Comparison of ENCODE assay signal across 8 cellular contexts in the genomic region with DNA sequence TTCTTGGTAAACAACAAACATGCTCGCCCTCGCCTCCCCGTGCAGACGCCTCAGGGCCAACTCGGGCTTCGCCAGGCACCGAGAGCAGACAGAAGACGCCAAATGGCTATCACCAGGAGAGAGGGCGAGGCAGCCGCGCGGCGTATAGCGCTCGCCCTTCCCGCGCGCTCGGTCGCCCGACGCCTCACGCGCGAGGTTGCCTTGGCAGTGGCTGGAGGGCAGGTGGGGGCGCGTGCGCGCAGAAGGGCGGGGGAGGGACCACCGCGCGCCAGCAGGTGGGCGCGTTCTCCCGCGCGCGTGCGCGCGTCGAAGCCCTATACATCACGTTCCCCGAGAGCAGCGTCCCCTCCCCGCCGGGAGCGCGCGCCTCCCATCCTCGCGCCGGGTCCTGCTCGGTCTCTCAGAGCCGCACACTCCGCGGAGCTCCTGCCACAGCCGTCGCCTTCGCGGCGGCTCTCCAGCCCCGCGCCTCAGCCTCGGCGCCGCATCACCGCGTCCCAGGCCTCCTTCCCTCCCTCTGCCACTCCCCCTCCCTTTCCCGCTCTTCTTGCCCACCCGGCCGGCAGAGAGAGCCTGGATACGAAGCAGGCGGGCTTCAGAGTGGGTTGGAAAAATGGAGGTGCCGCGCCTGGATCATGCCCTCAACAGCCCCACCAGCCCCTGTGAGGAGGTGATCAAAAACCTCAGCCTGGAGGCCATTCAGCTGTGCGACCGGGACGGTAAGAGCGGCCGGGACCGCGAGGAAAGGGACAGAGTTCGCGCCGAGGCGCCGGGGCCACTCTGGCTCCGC. TPM values are rescaled to one million over a fixed set of nuclear protein-coding genes. Genes with fewer than 3 reads are reported as not detected.
A peak's percentile ranks its signal among the peaks of the same experiment; 100 is the strongest.
DNase-seq lines count a peak whose midpoint lies in the region; ATAC-seq, FAIRE-seq and TF ChIP-seq lines count a peak whose summit lies in the region.

A gene (plus strand): TSS at position 403 of the 790 bp plus-strand sequence. CDS start 211 bp downstream, at position 614.

- intact Hi-C loops in CD4-positive, alpha-beta T cell (cut with DNase I, micrococcal nuclease) = no loop called here

- no peak within 1 kb of the TSS for H3K27ac ChIP-seq in esophagus (ENCODE audit: low read depth in 2 of 2, low read length in 1 of 2)
- no peak within 1 kb of the TSS for H3K27ac ChIP-seq in CD4-positive, alpha-beta T cell (ENCODE audit: low read depth, low read length)

- no peak for TF ChIP-seq CTCF in GM10248 (IDR thresholded peaks at IDR 0.05; ENCODE audit: control extremely low read depth, extremely low read depth, low read depth, missing control alignments)
- TF ChIP-seq CTCF in neural crest cell (conservative IDR thresholded peaks at IDR 0.05) = no peak
- no peak for TF ChIP-seq CTCF in CD4-positive, alpha-beta T cell (IDR thresholded peaks at IDR 0.05)

- no peak for FAIRE-seq in GM19239 (lab: Jason Lieb, UNC)

- POLR2A ChIA-PET in GM10248 (lab: Yijun Ruan, JAX) = no interaction called here
- POLR2A ChIA-PET in CD4-positive, alpha-beta T cell (lab: Charles Lee) = no interaction called here

- H3K4me3 ChIP-seq in esophagus (ENCODE audit: low read depth in 1 of 2, low read length in 2 of 2) = peak within 1 kb of the TSS; percentile 29 to 39

- no peaks in the 10 kb centered on the region for H3K36me3 ChIP-seq in esophagus (ENCODE audit: control insufficient read depth in 2 of 2, insufficient read depth in 2 of 2, low read length in 1 of 2)

- H3K4me1 ChIP-seq in esophagus (ENCODE audit: control insufficient read depth in 2 of 2, insufficient read depth in 2 of 2, low read length in 1 of 2) = peaks cover 4 to 6% of the 10 kb centered on the region in 2 donors

- H3K4me3 Mint-ChIP-seq in neural crest cell (peak within 1 kb of the TSS; percentile 97), T-helper 17 cell (no peak within 1 kb of the TSS)
- no peak within 1 kb of the TSS for H3K4me3 Mint-ChIP-seq in CD4-positive, alpha-beta T cell

- H3K9me3 Mint-ChIP-seq in neural crest cell = peaks cover 2% of the 10 kb centered on the region
- H3K9me3 Mint-ChIP-seq in CD4-positive, alpha-beta T cell = no peaks in the 10 kb centered on the region

- ATAC-seq in T-helper 17 cell (no peak), GM21515 (IDR thresholded peaks at IDR 0.05; ENCODE audit: unreplicated experiment) (no peak)
- ATAC-seq in CD4-positive, alpha-beta T cell (ENCODE audit: poor library complexity) = no peak

- peak; percentile 21 for DNase-seq in GM10248 (ENCODE audit: extremely low spot score)
- peak; percentile 18 for DNase-seq in NCI-H345 treated with DMSO at 0.1 percent for 48 hours (lab: John Stamatoyannopoulos, UW; ENCODE audit: unreplicated experiment)
- peak; percentile 43 for DNase-seq in neural crest cell (ENCODE audit: low read depth, low spot score)
- DNase-seq in T-helper 17 cell = no peak
- DNase-seq in CD4-positive, alpha-beta T cell = no peak
- no peak for DNase-seq in GM19239 (ENCODE audit: insufficient read length, low spot score)

- H3K27ac Mint-ChIP-seq in neural crest cell (ENCODE audit: unreplicated experiment) (peak within 1 kb of the TSS; percentile 98), T-helper 17 cell (no peak within 1 kb of the TSS)
- H3K27ac Mint-ChIP-seq in CD4-positive, alpha-beta T cell = no peak within 1 kb of the TSS

- peaks cover 39% of the 10 kb centered on the region for H3K4me1 Mint-ChIP-seq in neural crest cell
- H3K4me1 Mint-ChIP-seq in T-helper 17 cell = no peaks in the 10 kb centered on the region
- no peaks in the 10 kb centered on the region for H3K4me1 Mint-ChIP-seq in CD4-positive, alpha-beta T cell (ENCODE audit: low read depth)

- CTCF ChIA-PET in GM10248 (lab: Yijun Ruan, JAX) = interaction anchor here (1.1 to 1.5 kb wide), 3 partner anchors 9 to 223 kb away, joined by 4 to 7 read pairs (median 4); no protein-coding TSS in a partner anchor
- CTCF ChIA-PET in CD4-positive, alpha-beta T cell (lab: Charles Lee) = no interaction called here

- H3K27me3 Mint-ChIP-seq in neural crest cell (ENCODE audit: low read depth) (peaks cover 52% of the 10 kb centered on the region), T-helper 17 cell (peaks cover 10% of the 10 kb centered on the region)
- peaks cover 45% of the 10 kb centered on the region for H3K27me3 Mint-ChIP-seq in CD4-positive, alpha-beta T cell

- H3K27me3 ChIP-seq in esophagus (ENCODE audit: control insufficient read depth in 1 of 2, insufficient read depth in 2 of 2, low read length in 2 of 2) = peaks cover 0 to 6% of the 10 kb centered on the region in 2 donors
- peaks cover 13% of the 10 kb centered on the region for H3K27me3 ChIP-seq in CD4-positive, alpha-beta T cell (ENCODE audit: control insufficient read depth, insufficient read depth, low read length)

- H3K9me3 ChIP-seq in esophagus (ENCODE audit: control insufficient read depth in 2 of 2, insufficient read depth in 1 of 2, low read depth in 1 of 2, low read length in 1 of 2) (peaks cover 0 to 7% of the 10 kb centered on the region in 2 donors), T-helper 17 cell (ENCODE audit: control insufficient read depth, low read length, poor library complexity, severe bottlenecking) (no peaks in the 10 kb centered on the region)
- H3K9me3 ChIP-seq in CD4-positive, alpha-beta T cell (ENCODE audit: control insufficient read depth, low read length) = no peaks in the 10 kb centered on the region

- H3K36me3 Mint-ChIP-seq in neural crest cell (ENCODE audit: low read depth) = peaks cover 10% of the 10 kb centered on the region
- H3K36me3 Mint-ChIP-seq in T-helper 17 cell (ENCODE audit: low read depth) = peaks cover 4% of the 10 kb centered on the region
- H3K36me3 Mint-ChIP-seq in CD4-positive, alpha-beta T cell (ENCODE audit: low read depth) = no peaks in the 10 kb centered on the region

- 3 to 5% methylated on average over 64 to 90 of the region's 90 CpGs for WGBS in esophagus, 2 donors

RNA-seq across cellular contexts. Expression of the gene that starts here (rescaled TPM):
- polyA plus RNA-seq in esophagus = under 1 TPM; 0.05 to 0.08 TPM
- 17.1 and 17.5 TPM in 2 replicates for total RNA-seq in neural crest cell
- total RNA-seq in T-helper 17 cell = not detected
- total RNA-seq in CD4-positive, alpha-beta T cell = not detected

Comparison
In these comparisons a context has a peak if more than half of its experiments do, and no peak if none do; other contexts are left out.
1. RNA of the gene that starts here (total RNA-seq): 17.1 to 17.5 TPM in neural crest cell; not detected in T-helper 17 cell and not detected in CD4-positive, alpha-beta T cell; every median in the first group is over 10 times any median in the second.
2. DNase-seq: peak in GM10248 (single experiment), NCI-H345 treated with DMSO at 0.1 percent for 48 hours (single experiment) and neural crest cell (single experiment); none in T-helper 17 cell (0 of 3), CD4-positive, alpha-beta T cell (0 of 10) and GM19239 (single experiment).